ENCODE assay signal across 26 cellular contexts in the genomic region with DNA sequence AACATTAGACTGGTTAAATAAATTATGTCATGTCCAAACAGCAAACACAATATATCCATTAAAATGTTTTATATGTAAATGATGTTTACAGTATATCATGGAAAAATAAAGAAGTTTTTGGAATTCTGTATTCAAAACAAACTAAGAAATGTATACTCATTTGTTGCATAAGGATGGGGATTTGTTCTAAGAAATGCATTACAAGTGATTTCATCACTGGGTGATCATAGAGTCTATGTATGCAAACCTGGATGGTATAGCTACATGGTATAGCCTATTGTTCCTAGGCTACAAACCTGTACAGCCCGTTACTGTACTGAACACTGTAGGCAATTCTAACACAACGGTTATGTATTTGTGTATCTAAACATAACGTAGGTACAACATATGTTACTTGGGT.
"Had no signal": no experiment of that assay in that cellular context is flagged by ENCODE, and none has a peak within 500 bp of the region (broad histone marks: within the 10 kb centered on the region; RNA-seq: fewer than 3 reads in every experiment).

No MANE protein-coding gene starts in this region.

- DNase-seq: hypothalamus; immature natural killer cell; kidney; left colon; left lung; lower lobe of right lung; mammary epithelial cell; mesenchymal stem cell; naive thymus-derived CD8-positive, alpha-beta T cell; nucleus accumbens; pancreas; retina; right cardiac atrium; sigmoid colon; stimulated activated CD4-positive, alpha-beta T cell treated with anti-CD3 and anti-CD28 coated beads, Interleukin-1b, Interleukin-23, amount 100 ng/mL, for 48 hours; stimulated activated CD4-positive, alpha-beta T cell treated with anti-CD3 and anti-CD28 coated beads, Interleukin-2, amount 100 ng/mL, for 48 hours; stimulated activated CD4-positive, alpha-beta T cell treated with anti-CD3 and anti-CD28 coated beads, Interleukin-4, amount 100 ng/mL, for 4 hours; stimulated activated CD8-positive, alpha-beta memory T cell treated with anti-CD3 and anti-CD28 coated beads, Interleukin-4, amount 100 ng/mL, for 48 hours; stimulated activated naive CD4-positive, alpha-beta T cell treated with Interleukin-2 at 50 U/mL for 16 hours; stimulated activated naive CD8-positive, alpha-beta T cell treated with anti-CD3 and anti-CD28 coated beads, Interleukin-15, amount 100 ng/mL, for 72 hours; substantia nigra; uterus had no signal

- H3K27me3 ChIP-seq: left lung, pancreas, sigmoid colon, tibial nerve, uterus had no signal

- H3K9me3 ChIP-seq: lower lobe of right lung, pancreas, prostate gland, sigmoid colon, tibial nerve, uterus had no signal

- H3K4me1 ChIP-seq: left lung, lower lobe of right lung, pancreas, prostate gland, sigmoid colon, tibial nerve, uterus had no signal

- FAIRE-seq: islet of Langerhans, kidney, pancreas had no signal

- H3K4me3 ChIP-seq: left lung, lower lobe of right lung, pancreas, prostate gland, sigmoid colon, smooth muscle cell, tibial nerve, uterus had no signal

- H3K27ac ChIP-seq: left lung, lower lobe of right lung, pancreas, prostate gland, sigmoid colon, tibial nerve, uterus had no signal

- H3K36me3 ChIP-seq: pancreas, prostate gland, uterus had no signal
